1 cellular context compared by ENCODE assay signal in genomic region chr3:196942915-196943277, GRCh38.
TF ChIP-seq lines count a peak whose summit lies in the region.

No MANE protein-coding gene starts in this region.

TF ChIP-seq in GM12878, 131 proteins besides CTCF, POLR2A, EP300 and RAD21:
- TF ChIP-seq RELA (IDR thresholded peaks at IDR 0.05; ENCODE audit: borderline replicate concordance, partially characterized antibody) (no peak), SMAD5 (IDR thresholded peaks at IDR 0.05; ENCODE audit: low read depth) (no peak), NFIC (IDR thresholded peaks at IDR 0.05; ENCODE audit: low read depth, low read length) (no peak), TCF3 (IDR thresholded peaks at IDR 0.05; ENCODE audit: borderline replicate concordance, insufficient read depth, low read depth, low read length) (no peak), ZBTB33 (IDR thresholded peaks at IDR 0.05) (no peak), HSF1 (IDR thresholded peaks at IDR 0.05; ENCODE audit: low read depth, low read length) (no peak), SPI1 (IDR thresholded peaks at IDR 0.05; ENCODE audit: borderline replicate concordance, insufficient read depth, low read depth, low read length) (no peak), LARP7 (IDR thresholded peaks at IDR 0.05) (no peak), NR2C1 (IDR thresholded peaks at IDR 0.05) (no peak), ZNF622 (IDR thresholded peaks at IDR 0.05) (no peak), FOXM1 (IDR thresholded peaks at IDR 0.05; ENCODE audit: low read depth, low read length) (no peak), TBL1XR1 (IDR thresholded peaks at IDR 0.05; ENCODE audit: low read depth, low read length) (no peak), NR2F1 (conservative IDR thresholded peaks at IDR 0.05) (no peak), USF1 (IDR thresholded peaks at IDR 0.05; ENCODE audit: borderline replicate concordance, extremely low read length, insufficient read depth, low read depth, low read length) (no peak), MTA2 (IDR thresholded peaks at IDR 0.05; ENCODE audit: low read depth) (no peak)
